Comparison of ENCODE assay signal across 3 cellular contexts in the genomic region with DNA sequence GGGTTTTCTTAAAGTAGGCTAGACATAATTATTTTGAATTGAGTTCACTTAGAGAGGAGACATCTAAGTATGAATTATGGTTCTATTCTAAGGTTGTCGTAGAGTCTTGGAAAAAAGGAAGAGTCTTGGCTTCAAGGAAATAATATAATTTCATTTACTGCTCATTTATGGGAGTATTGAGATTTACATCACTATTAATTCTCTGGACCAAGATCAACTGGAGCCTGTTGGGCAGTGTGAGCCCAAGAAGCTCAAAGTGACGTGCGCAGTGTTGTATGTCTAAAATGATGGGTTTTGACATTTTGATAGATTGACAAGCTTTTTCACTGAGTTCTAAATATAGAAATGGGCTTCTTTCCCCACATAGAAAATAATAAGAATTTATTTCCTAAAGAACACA.
TF ChIP-seq lines count a peak whose summit lies in the region.

No MANE protein-coding gene starts in this region.

TF ChIP-seq in SK-N-SH treated with all-trans-retinoic acid at 6 μM for 48 hours, 23 proteins besides CTCF, POLR2A, EP300 and RAD21:
- peak; percentile 91 for TF ChIP-seq ISL1 (CRISPR knock-in tag; IDR thresholded peaks at IDR 0.05)
- TF ChIP-seq, protein P1, sequence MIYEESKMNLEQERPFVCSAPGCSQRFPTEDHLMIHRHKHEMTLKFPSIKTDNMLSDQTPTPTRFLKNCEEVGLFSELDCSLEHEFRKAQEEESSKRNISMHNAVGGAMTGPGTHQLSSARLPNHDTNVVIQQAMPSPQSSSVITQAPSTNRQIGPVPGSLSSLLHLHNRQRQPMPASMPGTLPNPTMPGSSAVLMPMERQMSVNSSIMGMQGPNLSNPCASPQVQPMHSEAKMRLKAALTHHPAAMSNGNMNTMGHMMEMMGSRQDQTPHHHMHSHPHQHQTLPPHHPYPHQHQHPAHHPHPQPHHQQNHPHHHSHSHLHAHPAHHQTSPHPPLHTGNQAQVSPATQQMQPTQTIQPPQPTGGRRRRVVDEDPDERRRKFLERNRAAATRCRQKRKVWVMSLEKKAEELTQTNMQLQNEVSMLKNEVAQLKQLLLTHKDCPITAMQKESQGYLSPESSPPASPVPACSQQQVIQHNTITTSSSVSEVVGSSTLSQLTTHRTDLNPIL (CRISPR knock-in tag; IDR thresholded peaks at IDR 0.05; ENCODE audit: low read depth): no peak
- TF ChIP-seq ESRRG (CRISPR knock-in tag; IDR thresholded peaks at IDR 0.05): no peak
- TF ChIP-seq ZFP3 (CRISPR knock-in tag; IDR thresholded peaks at IDR 0.05): no peak
- TF ChIP-seq ARNTL (CRISPR knock-in tag; IDR thresholded peaks at IDR 0.05; ENCODE audit: borderline replicate concordance, low read depth): no peak
- TF ChIP-seq TOX (CRISPR knock-in tag; IDR thresholded peaks at IDR 0.05; ENCODE audit: borderline replicate concordance): no peak
TF ChIP-seq in SK-N-SH treated with all-trans-retinoic acid at 6 μM for 48 hours: peak in this region for 1.

TF ChIP-seq in SK-N-SH, 30 proteins besides CTCF, POLR2A, EP300 and RAD21:
- TF ChIP-seq YY1 (IDR thresholded peaks at IDR 0.05; ENCODE audit: low read depth): no peak
- no peak for TF ChIP-seq RCOR1 (IDR thresholded peaks at IDR 0.05; ENCODE audit: low read length)
- no peak for TF ChIP-seq FOXM1 (IDR thresholded peaks at IDR 0.05; ENCODE audit: low read depth)
- TF ChIP-seq CHD2 (IDR thresholded peaks at IDR 0.05; ENCODE audit: low read length, partially characterized antibody): no peak
- TF ChIP-seq SIN3A (IDR thresholded peaks at IDR 0.05; ENCODE audit: borderline replicate concordance, low read depth, low read length): no peak
- TF ChIP-seq, protein P2, sequence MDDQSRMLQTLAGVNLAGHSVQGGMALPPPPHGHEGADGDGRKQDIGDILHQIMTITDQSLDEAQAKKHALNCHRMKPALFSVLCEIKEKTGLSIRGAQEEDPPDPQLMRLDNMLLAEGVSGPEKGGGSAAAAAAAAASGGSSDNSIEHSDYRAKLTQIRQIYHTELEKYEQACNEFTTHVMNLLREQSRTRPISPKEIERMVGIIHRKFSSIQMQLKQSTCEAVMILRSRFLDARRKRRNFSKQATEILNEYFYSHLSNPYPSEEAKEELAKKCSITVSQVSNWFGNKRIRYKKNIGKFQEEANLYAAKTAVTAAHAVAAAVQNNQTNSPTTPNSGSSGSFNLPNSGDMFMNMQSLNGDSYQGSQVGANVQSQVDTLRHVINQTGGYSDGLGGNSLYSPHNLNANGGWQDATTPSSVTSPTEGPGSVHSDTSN (IDR thresholded peaks at IDR 0.05): no peak
- TF ChIP-seq, protein P3, sequence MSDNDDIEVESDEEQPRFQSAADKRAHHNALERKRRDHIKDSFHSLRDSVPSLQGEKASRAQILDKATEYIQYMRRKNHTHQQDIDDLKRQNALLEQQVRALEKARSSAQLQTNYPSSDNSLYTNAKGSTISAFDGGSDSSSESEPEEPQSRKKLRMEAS (IDR thresholded peaks at IDR 0.05; ENCODE audit: low read depth): no peak

TF ChIP-seq in IMR-90, 13 proteins besides CTCF, POLR2A, EP300 and RAD21:
- TF ChIP-seq MXI1 (IDR thresholded peaks at IDR 0.05; ENCODE audit: borderline replicate concordance, low read depth, low read length): no peak
- TF ChIP-seq NFE2L2 (IDR thresholded peaks at IDR 0.05; ENCODE audit: low read depth, low read length): no peak
- TF ChIP-seq RCOR1 (IDR thresholded peaks at IDR 0.05; ENCODE audit: insufficient replicate concordance, low read length): no peak
- no peak for TF ChIP-seq CEBPB (IDR thresholded peaks at IDR 0.05; ENCODE audit: low read depth, low read length)
- TF ChIP-seq, protein P4, sequence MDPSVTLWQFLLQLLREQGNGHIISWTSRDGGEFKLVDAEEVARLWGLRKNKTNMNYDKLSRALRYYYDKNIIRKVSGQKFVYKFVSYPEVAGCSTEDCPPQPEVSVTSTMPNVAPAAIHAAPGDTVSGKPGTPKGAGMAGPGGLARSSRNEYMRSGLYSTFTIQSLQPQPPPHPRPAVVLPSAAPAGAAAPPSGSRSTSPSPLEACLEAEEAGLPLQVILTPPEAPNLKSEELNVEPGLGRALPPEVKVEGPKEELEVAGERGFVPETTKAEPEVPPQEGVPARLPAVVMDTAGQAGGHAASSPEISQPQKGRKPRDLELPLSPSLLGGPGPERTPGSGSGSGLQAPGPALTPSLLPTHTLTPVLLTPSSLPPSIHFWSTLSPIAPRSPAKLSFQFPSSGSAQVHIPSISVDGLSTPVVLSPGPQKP (IDR thresholded peaks at IDR 0.05; ENCODE audit: borderline replicate concordance, low read depth, low read length): no peak
- no peak for TF ChIP-seq SMC3 (IDR thresholded peaks at IDR 0.05; ENCODE audit: low read depth, low read length)
- TF ChIP-seq FOS (IDR thresholded peaks at IDR 0.05; ENCODE audit: low read depth, low read length): no peak
- TF ChIP-seq, protein P5, sequence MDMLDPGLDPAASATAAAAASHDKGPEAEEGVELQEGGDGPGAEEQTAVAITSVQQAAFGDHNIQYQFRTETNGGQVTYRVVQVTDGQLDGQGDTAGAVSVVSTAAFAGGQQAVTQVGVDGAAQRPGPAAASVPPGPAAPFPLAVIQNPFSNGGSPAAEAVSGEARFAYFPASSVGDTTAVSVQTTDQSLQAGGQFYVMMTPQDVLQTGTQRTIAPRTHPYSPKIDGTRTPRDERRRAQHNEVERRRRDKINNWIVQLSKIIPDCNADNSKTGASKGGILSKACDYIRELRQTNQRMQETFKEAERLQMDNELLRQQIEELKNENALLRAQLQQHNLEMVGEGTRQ (IDR thresholded peaks at IDR 0.05; ENCODE audit: low read depth, low read length): no peak
- TF ChIP-seq CHD1 (IDR thresholded peaks at IDR 0.05; ENCODE audit: low read depth, low read length): no peak
- no peak for TF ChIP-seq BHLHE40 (IDR thresholded peaks at IDR 0.05; ENCODE audit: low read depth, low read length)
- TF ChIP-seq MAZ (IDR thresholded peaks at IDR 0.05; ENCODE audit: borderline replicate concordance, low read depth, low read length): no peak
- TF ChIP-seq RFX5 (IDR thresholded peaks at IDR 0.05; ENCODE audit: low read depth, low read length): no peak
- TF ChIP-seq MAFK (IDR thresholded peaks at IDR 0.05; ENCODE audit: low read depth, low read length): no peak
